Comparison of ENCODE assay signal across 9 cellular contexts in the genomic region with DNA sequence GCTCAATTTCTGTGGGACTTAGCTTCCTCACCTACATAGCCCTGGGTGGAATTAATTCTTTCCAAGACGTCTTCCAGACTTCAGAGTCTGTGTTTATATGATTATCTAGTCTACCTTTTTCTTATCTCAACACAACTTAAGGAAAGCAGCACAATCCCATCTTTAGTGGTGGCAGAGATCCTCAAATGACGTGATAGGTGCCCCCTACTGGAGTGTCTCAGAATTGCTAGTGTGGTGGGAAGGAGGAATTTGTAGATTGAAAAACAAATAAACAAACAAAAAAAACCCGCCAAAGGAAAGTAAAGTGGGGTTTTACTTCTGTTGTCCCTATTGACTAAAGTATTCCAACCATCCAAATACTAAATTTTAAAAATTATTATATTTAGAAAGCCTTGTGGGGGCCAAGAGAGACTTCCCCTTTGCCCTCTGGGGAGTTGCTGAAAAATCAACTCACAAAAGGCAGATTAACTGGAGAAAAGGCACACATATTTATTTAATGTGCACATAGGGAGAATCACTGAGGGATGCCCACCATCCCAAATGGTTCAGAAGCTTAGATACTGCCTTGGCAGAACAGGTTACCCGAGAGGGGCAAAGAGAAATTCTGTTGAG.
DNase-seq lines count a peak whose midpoint lies in the region; ATAC-seq, FAIRE-seq and TF ChIP-seq lines count a peak whose summit lies in the region.
"Had no signal": no experiment of that assay in that cellular context is flagged by ENCODE, and none has a peak within 500 bp of the region (broad histone marks: within the 10 kb centered on the region; RNA-seq: fewer than 3 reads in every experiment).

No MANE protein-coding gene starts in this region.

- no peaks in the 10 kb centered on the region for H3F3A ChIP-seq in OCI-LY1 (ENCODE audit: insufficient read depth, low read length)

- no peaks in the 10 kb centered on the region for H3K9me2 ChIP-seq in OCI-LY1 (ENCODE audit: low read depth, low read length)

- FAIRE-seq in GM12878 (lab: Jason Lieb, UNC) = peak; percentile 44

- peak; percentile 44 for TF ChIP-seq RAD21 in GM12878 (IDR thresholded peaks at IDR 0.05; ENCODE audit: insufficient read depth, low read depth, low read length)

- intact Hi-C loops in GM12878 (cut with micrococcal nuclease; ENCODE audit: unreplicated experiment) = loop anchor here (1.0 to 5.0 kb wide), 2 partner anchors 152 to 442 kb away; no protein-coding TSS in a partner anchor
- intact Hi-C loops in lower lobe of right lung (cut with DNase I) = no loop called here

- no TSS peak for BruUV-seq in GM12878 (replicated peaks; lab: Mats Ljungman, UMichigan)

- H3K27me3 ChIP-seq in OCI-LY1 (ENCODE audit: insufficient read depth, low read length) (no peaks in the 10 kb centered on the region), GM12878 (replicated peaks in 1 of 2; ENCODE audit: control insufficient read depth in 2 of 2, insufficient read depth in 2 of 2, low read length in 1 of 2) (no peaks in the 10 kb centered on the region), lower lobe of right lung (ENCODE audit: low read depth) (no peaks in the 10 kb centered on the region), thoracic aorta (replicated peaks; ENCODE audit: insufficient read depth) (no peaks in the 10 kb centered on the region)
- H3K27me3 ChIP-seq: BLaER1 treated with 17β-estradiol and CSF1 and Interleukin-3, amounts not matched to agents 10 nM and 100 nM had no signal

- POLR2A ChIA-PET in GM12878 (lab: Charles Lee) = no interaction called here

- SMC1A ChIA-PET in GM12878 (lab: Charles Lee; ENCODE audit: uncharacterized antibody, unreplicated experiment) = interaction anchor here (0.6 to 1.3 kb wide), 3 partner anchors 26 to 481 kb away, joined by 3 to 4 read pairs (median 4); no protein-coding TSS in a partner anchor

- H3K79me2 ChIP-seq in OCI-LY1 (ENCODE audit: insufficient read depth, low read length) = no peaks in the 10 kb centered on the region
- no peaks in the 10 kb centered on the region for H3K79me2 ChIP-seq in GM12878 (ENCODE audit: control insufficient read depth, insufficient read depth, low read length)

- H4K20me1 ChIP-seq in OCI-LY1 (ENCODE audit: insufficient read depth, low read length) (no peaks in the 10 kb centered on the region), GM12878 (ENCODE audit: control insufficient read depth, insufficient read depth) (no peaks in the 10 kb centered on the region)
- H4K20me1 ChIP-seq: BLaER1 treated with 17β-estradiol and CSF1 and Interleukin-3, amounts not matched to agents 10 nM and 100 nM had no signal

- DNase-seq in NCI-H1417 (lab: John Stamatoyannopoulos, UW) (peak in 2 of 3 experiments; percentile 1 to 6), NCI-H1417 treated with DMSO at 0.1 percent for 48 hours (lab: John Stamatoyannopoulos, UW) (no peak), GM12878 (ENCODE audit: low read depth, low spot score) (no peak), lower lobe of right lung (no peak), thoracic aorta (ENCODE audit: low spot score) (no peak), DMS114 treated with DMSO at 0.1 percent for 48 hours (lab: John Stamatoyannopoulos, UW; ENCODE audit: unreplicated experiment) (no peak)

- no peaks in the 10 kb centered on the region for H3K4me1 ChIP-seq in OCI-LY1 (ENCODE audit: insufficient read depth, low read length, severe bottlenecking)
- no peaks in the 10 kb centered on the region for H3K4me1 ChIP-seq in GM12878 (ENCODE audit: control insufficient read depth, insufficient read depth, low read length)
- H3K4me1 ChIP-seq in lower lobe of right lung = no peaks in the 10 kb centered on the region
- H3K4me1 ChIP-seq in thoracic aorta (ENCODE audit: control insufficient read depth in 1 of 2, low read depth in 2 of 2) = peaks cover 0 to 5% of the 10 kb centered on the region in 2 donors
- H3K4me1 ChIP-seq: BLaER1 treated with 17β-estradiol and CSF1 and Interleukin-3, amounts not matched to agents 10 nM and 100 nM had no signal

- H3K4me3 ChIP-seq in OCI-LY1 (ENCODE audit: low read depth, low read length, poor library complexity, severe bottlenecking) (no peak overlapping the region), GM12878 (no peak overlapping the region), lower lobe of right lung (no peak overlapping the region), thoracic aorta (no peak overlapping the region)
- H3K4me3 ChIP-seq: BLaER1 treated with 17β-estradiol and CSF1 and Interleukin-3, amounts not matched to agents 10 nM and 100 nM had no signal

- TF ChIP-seq EP300 in GM12878 (IDR thresholded peaks at IDR 0.05; ENCODE audit: borderline replicate concordance in 1 of 2, control insufficient read depth in 1 of 2, low read depth in 2 of 2, low read length in 2 of 2) = no peak

- CTCF ChIA-PET in GM12878 (lab: Yijun Ruan, JAX) = interaction anchor here (0.6 to 3.5 kb wide), 7 partner anchors 9 to 637 kb away, joined by 3 to 19 read pairs (median 3); no protein-coding TSS in a partner anchor

- H3K9me3 ChIP-seq in OCI-LY1 (ENCODE audit: low read length) = no peaks in the 10 kb centered on the region
- no peaks in the 10 kb centered on the region for H3K9me3 ChIP-seq in GM12878 (replicated peaks; ENCODE audit: control insufficient read depth, insufficient read depth, low read length)
- H3K9me3 ChIP-seq in lower lobe of right lung = no peaks in the 10 kb centered on the region
- peaks cover 2% of the 10 kb centered on the region for H3K9me3 ChIP-seq in thoracic aorta

- H2AFZ ChIP-seq in OCI-LY1 (ENCODE audit: low read length) = no peak overlapping the region
- H2AFZ ChIP-seq in GM12878 (ENCODE audit: control insufficient read depth, low read depth, low read length) = no peak overlapping the region

- H3K9ac ChIP-seq in OCI-LY1 (ENCODE audit: low read length) = no peak overlapping the region
- no peak overlapping the region for H3K9ac ChIP-seq in GM12878 (ENCODE audit: control insufficient read depth, insufficient read depth, low read length)
- H3K9ac ChIP-seq: BLaER1 treated with 17β-estradiol and CSF1 and Interleukin-3, amounts not matched to agents 10 nM and 100 nM had no signal

- WGBS in GM12878 (ENCODE audit: insufficient coverage, insufficient replicate concordance, low lambda C conversion rate, missing lambda C conversion rate) = 16% methylated on average over 4 of the region's 4 CpGs

- RAD21 ChIA-PET in GM12878 (lab: Charles Lee; ENCODE audit: unreplicated experiment) = no interaction called here

- no peak overlapping the region for H3K4me2 ChIP-seq in OCI-LY1 (ENCODE audit: low read length)
- H3K4me2 ChIP-seq in GM12878 (ENCODE audit: control insufficient read depth, insufficient read depth) = no peak overlapping the region
- H3K4me2 ChIP-seq: BLaER1 treated with 17β-estradiol and CSF1 and Interleukin-3, amounts not matched to agents 10 nM and 100 nM had no signal

- no peak for TF ChIP-seq POLR2A in GM12878 (IDR thresholded peaks at IDR 0.05; ENCODE audit: low read depth, low read length)

- no peak for ATAC-seq in GM12878
- peak in 1 of 2 donors; percentile 55 for ATAC-seq in lower lobe of right lung
- ATAC-seq in thoracic aorta (ENCODE audit: insufficient number of reproducible peaks, low FRiP score, low read depth) = no peak
- ATAC-seq in GM21515 (IDR thresholded peaks at IDR 0.05; ENCODE audit: unreplicated experiment) = no peak

- in situ Hi-C loops in GM12878 (cut with MboI) = no loop called here

- peak; percentile 77 for TF ChIP-seq CTCF in OCI-LY1 (IDR thresholded peaks at IDR 0.05; ENCODE audit: low read length)
- peak; percentile 19 to 66 (median 51); a peak in 5 of 6 replicates for TF ChIP-seq CTCF in GM12878 (IDR thresholded peaks at IDR 0.05 in 2 of 3, conservative IDR thresholded peaks at IDR 0.05 in 1 of 3; ENCODE audit: control insufficient read depth in 2 of 3, extremely low read depth in 1 of 3, insufficient read depth in 1 of 3, low read depth in 3 of 3, low read length in 3 of 3)
- peak; percentile 69 for TF ChIP-seq CTCF in lower lobe of right lung (IDR thresholded peaks at IDR 0.05)
- peak; percentile 55 for TF ChIP-seq CTCF in thoracic aorta (IDR thresholded peaks at IDR 0.05)

- H3K27ac ChIP-seq in OCI-LY1 (ENCODE audit: low read depth, low read length, poor library complexity, severe bottlenecking) = no peak overlapping the region
- H3K27ac ChIP-seq in GM12878 (ENCODE audit: control insufficient read depth, insufficient read depth) = no peak overlapping the region
- H3K27ac ChIP-seq in lower lobe of right lung = no peak overlapping the region
- H3K27ac ChIP-seq in thoracic aorta = no peak overlapping the region
- H3K27ac ChIP-seq: BLaER1 treated with 17β-estradiol and CSF1 and Interleukin-3, amounts not matched to agents 10 nM and 100 nM had no signal

- H3K36me3 ChIP-seq in OCI-LY1 (ENCODE audit: insufficient read depth, low read length) (no peaks in the 10 kb centered on the region), GM12878 (ENCODE audit: control insufficient read depth in 2 of 2, insufficient read depth in 2 of 2, low read length in 1 of 2) (no peaks in the 10 kb centered on the region), lower lobe of right lung (no peaks in the 10 kb centered on the region), thoracic aorta (no peaks in the 10 kb centered on the region)
- H3K36me3 ChIP-seq: BLaER1 treated with 17β-estradiol and CSF1 and Interleukin-3, amounts not matched to agents 10 nM and 100 nM had no signal

TF ChIP-seq in GM12878, 131 proteins besides CTCF, POLR2A, EP300 and RAD21:
- TF ChIP-seq SMC3 (IDR thresholded peaks at IDR 0.05; ENCODE audit: borderline replicate concordance, low read length) = peak; percentile 41; the same call in 1 of the 2 replicates
- no peak for TF ChIP-seq ESRRA (IDR thresholded peaks at IDR 0.05; ENCODE audit: low read length)
- TF ChIP-seq MXI1 (IDR thresholded peaks at IDR 0.05; ENCODE audit: low read depth, low read length) = no peak
TF ChIP-seq in GM12878: peak in this region for 1.

Comparison
In these comparisons a context has a peak if more than half of its experiments do, and no peak if none do; other contexts are left out.
1. DNase-seq: peak in NCI-H1417 (2 of 3); none in NCI-H1417 treated with DMSO at 0.1 percent for 48 hours (single experiment), GM12878 (single experiment), lower lobe of right lung (single experiment), thoracic aorta (single experiment) and DMS114 treated with DMSO at 0.1 percent for 48 hours (single experiment).
2. Peak in every context shown above with its lines, with median percentiles within 50 percentile points of each other: CTCF ChIP-seq.